9 cellular contexts compared by ENCODE assay signal in genomic region chr16:89201467-89202377, GRCh38. TPM values are rescaled to one million over a fixed set of nuclear protein-coding genes. Genes with fewer than 3 reads are reported as not detected.
A peak's percentile ranks its signal among the peaks of the same experiment; 100 is the strongest.
DNase-seq lines count a peak whose midpoint lies in the region; ATAC-seq and TF ChIP-seq lines count a peak whose summit lies in the region.
"Had no signal": no experiment of that assay in that cellular context is flagged by ENCODE, and none has a peak within 500 bp of the region (broad histone marks: within the 10 kb centered on the region; RNA-seq: fewer than 3 reads in every experiment).

No MANE protein-coding gene starts in this region.

- H3K9me3 ChIP-seq in right cardiac atrium (ENCODE audit: control insufficient read depth, low read length) = no peaks in the 10 kb centered on the region

- peak overlapping the region; percentile 53 to 85 for H3K4me3 Mint-ChIP-seq in CD14-positive monocyte
- peak overlapping the region; percentile 60 for H3K4me3 Mint-ChIP-seq in activated naive CD8-positive, alpha-beta T cell treated with anti-CD3 and anti-CD28 coated beads, Interleukin-2, amount 50 U/mL, for 24 hours

- peaks cover 3 to 6% of the 10 kb centered on the region in 2 donors for H3K36me3 Mint-ChIP-seq in CD14-positive monocyte
- H3K36me3 Mint-ChIP-seq in activated naive CD8-positive, alpha-beta T cell treated with anti-CD3 and anti-CD28 coated beads, Interleukin-2, amount 50 U/mL, for 24 hours (ENCODE audit: low read depth) = peaks cover 2% of the 10 kb centered on the region

- 3% methylated on average over 103 of the region's 106 CpGs for WGBS in right cardiac atrium

- no peak overlapping the region for H3K27ac Mint-ChIP-seq in CD14-positive monocyte
- no peak overlapping the region for H3K27ac Mint-ChIP-seq in activated naive CD8-positive, alpha-beta T cell treated with anti-CD3 and anti-CD28 coated beads, Interleukin-2, amount 50 U/mL, for 24 hours

- intact Hi-C loops in CD14-positive monocyte (cut with micrococcal nuclease) = no loop called here
- intact Hi-C loops in right cardiac atrium (cut with DNase I) = no loop called here

- TF ChIP-seq CTCF in CD14-positive monocyte (IDR thresholded peaks at IDR 0.05) = no peak

- H3K27me3 ChIP-seq in right cardiac atrium (ENCODE audit: control insufficient read depth, insufficient read depth) = no peaks in the 10 kb centered on the region

- peak; percentile 72 for DNase-seq in CD14-positive monocyte (ENCODE audit: low spot score)
- DNase-seq in HPDE6-E6E7 (ENCODE audit: extremely low spot score) = peak; percentile 66
- DNase-seq in T follicular helper cell (ENCODE audit: low read depth) = peak; percentile 74
- peak; percentile 82 for DNase-seq in activated naive CD8-positive, alpha-beta T cell treated with anti-CD3 and anti-CD28 coated beads, Interleukin-2, amount 50 U/mL, for 24 hours
- DNase-seq in right cardiac atrium = peak; percentile 75 to 93 (median 81)

- peaks cover 3 to 20% (median 16%) of the 10 kb centered on the region in 7 donors for H3K9me3 Mint-ChIP-seq in CD14-positive monocyte
- H3K9me3 Mint-ChIP-seq in activated naive CD8-positive, alpha-beta T cell treated with anti-CD3 and anti-CD28 coated beads, Interleukin-2, amount 50 U/mL, for 24 hours = no peaks in the 10 kb centered on the region

- H3K4me1 Mint-ChIP-seq in CD14-positive monocyte = peaks cover 16% of the 10 kb centered on the region
- peaks cover 15% of the 10 kb centered on the region for H3K4me1 Mint-ChIP-seq in activated naive CD8-positive, alpha-beta T cell treated with anti-CD3 and anti-CD28 coated beads, Interleukin-2, amount 50 U/mL, for 24 hours

- H3K4me3 ChIP-seq in right cardiac atrium (ENCODE audit: low read length) (peak overlapping the region; percentile 44), skin epidermis (peak overlapping the region in 5 of 7 experiments; percentile 15 to 36 (median 25))

- H3K27me3 Mint-ChIP-seq in CD14-positive monocyte (ENCODE audit: low read depth in 3 of 3) = peaks cover 50 to 70% (median 61%) of the 10 kb centered on the region in 3 donors
- H3K27me3 Mint-ChIP-seq in activated naive CD8-positive, alpha-beta T cell treated with anti-CD3 and anti-CD28 coated beads, Interleukin-2, amount 50 U/mL, for 24 hours = peaks cover 44% of the 10 kb centered on the region

- H3K27ac ChIP-seq in right cardiac atrium (ENCODE audit: low read length) = no peak overlapping the region
- no peak overlapping the region for H3K27ac ChIP-seq in skin epidermis

- H3K4me1 ChIP-seq in right cardiac atrium (ENCODE audit: control insufficient read depth, insufficient read depth, low read length) = no peaks in the 10 kb centered on the region

- ATAC-seq in activated naive CD8-positive, alpha-beta T cell treated with anti-CD3 and anti-CD28 coated beads, Interleukin-2, amount 50 U/mL, for 24 hours = peak; percentile 65
- ATAC-seq in right cardiac atrium (peak; percentile 86 to 90), GM19023 (IDR thresholded peaks at IDR 0.05; ENCODE audit: unreplicated experiment) (no peak), GM21717 (IDR thresholded peaks at IDR 0.05; ENCODE audit: unreplicated experiment) (no peak)

RNA-seq across cellular contexts. Expression of gene SLC22A31, which starts 1.4 kb away (rescaled TPM):
- polyA plus RNA-seq in CD14-positive monocyte (not detected), right cardiac atrium (0.05 TPM)
- under 1 TPM in 2 of 4 donors, not detected in 2; 0.12 to 0.69 TPM for total RNA-seq in right cardiac atrium
- total RNA-seq: renal cortical epithelial cell had no signal

RNA-seq across cellular contexts. Expression of gene ZNF778, which starts 15.8 kb away (rescaled TPM):
- polyA plus RNA-seq in CD14-positive monocyte = under 1 TPM; 0.51 to 0.60 TPM
- 1 to 10 TPM; 6.6 to 9.0 (median 8.0) TPM for total RNA-seq in right cardiac atrium
- polyA plus RNA-seq in right cardiac atrium = 1.6 TPM

RNA-seq across cellular contexts. Expression of gene CDH15, which starts 30.2 kb away (rescaled TPM):
- polyA plus RNA-seq in CD14-positive monocyte (not detected), right cardiac atrium (0.05 TPM)
- total RNA-seq in right cardiac atrium = under 1 TPM; 0.09 to 0.14 (median 0.13) TPM
- total RNA-seq: renal cortical epithelial cell had no signal

Comparison
In these comparisons a context has a peak if more than half of its experiments do, and no peak if none do; other contexts are left out.
1. ATAC-seq: peak in activated naive CD8-positive, alpha-beta T cell treated with anti-CD3 and anti-CD28 coated beads, Interleukin-2, amount 50 U/mL, for 24 hours (single experiment) and right cardiac atrium (2 of 2); none in GM19023 (single experiment) and GM21717 (single experiment).
2. Peak in every context shown above with its lines, with median percentiles within 50 percentile points of each other: DNase-seq.